9 cellular contexts compared by ENCODE assay signal in the genomic region with DNA sequence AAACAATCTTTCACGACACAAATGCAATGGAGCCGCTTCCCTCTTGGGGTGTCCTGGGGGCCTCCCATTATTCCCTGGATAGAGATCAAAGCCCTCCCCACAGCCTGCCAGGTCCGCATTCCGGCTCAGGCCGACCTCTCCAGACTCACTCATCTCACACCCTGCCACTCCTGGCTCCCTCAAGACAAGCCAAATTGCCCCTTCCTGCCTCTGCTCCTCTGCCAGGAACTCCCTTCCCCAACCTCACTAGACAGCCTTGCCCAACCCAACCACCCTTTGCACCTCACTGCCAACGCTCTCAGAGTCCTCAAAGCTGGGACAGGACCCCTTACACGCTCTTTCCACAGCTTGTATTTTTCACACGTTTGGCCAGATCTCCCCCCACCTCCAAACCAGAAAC. TPM values are rescaled to one million over a fixed set of nuclear protein-coding genes. Genes with fewer than 3 reads are reported as not detected.
DNase-seq lines count a peak whose midpoint lies in the region; ATAC-seq and TF ChIP-seq lines count a peak whose summit lies in the region.
"Had no signal": no experiment of that assay in that cellular context is flagged by ENCODE, and none has a peak within 500 bp of the region (broad histone marks: within the 10 kb centered on the region; RNA-seq: fewer than 3 reads in every experiment).

No MANE protein-coding gene starts in this region.

- peaks cover 33% of the 10 kb centered on the region for H3K4me1 Mint-ChIP-seq in activated T-cell treated with anti-CD3 and anti-CD28 coated beads, Interleukin-2, amount 50 U/mL, for 72 hours (ENCODE audit: low read depth)
- H3K4me1 Mint-ChIP-seq in stimulated activated memory B cell treated with anti-CD40 and anti-IgM and Interleukin-4, amounts not matched to agents 10 μg/mL and 1 μg/mL and 100 μg/mL, for 72 hours: peaks cover 45% of the 10 kb centered on the region

- H3K79me2 ChIP-seq in HCT116 (ENCODE audit: insufficient read depth, low read length): peaks cover 44% of the 10 kb centered on the region

- peak overlapping the region; percentile 94 for H3K9ac ChIP-seq in HCT116 (ENCODE audit: low read length)

- CTCF ChIA-PET in HCT116 (lab: Charles Lee): no interaction called here

- peaks cover 10 to 30% of the 10 kb centered on the region in 2 experiments; a peak in 3 of 4 replicates for H3K4me1 ChIP-seq in HCT116 (ENCODE audit: control insufficient read depth in 1 of 2, insufficient read depth in 2 of 2, low read length in 2 of 2)

- no peak overlapping the region; the same call in 1 of the 2 replicates for H3K27ac ChIP-seq in HCT116 (ENCODE audit: low read depth, low read length)

- BruUV-seq in HCT116 (replicated peaks; lab: Mats Ljungman, UMichigan): TSS peak; percentile 67

- H3K4me3 ChIP-seq in HCT116 (replicated peaks in 1 of 2; ENCODE audit: low read depth in 1 of 2, low read length in 2 of 2) (peak overlapping the region; percentile 94 to 97), iPS-18c (ENCODE audit: insufficient read depth, low read depth, low read length) (0 out of 2 replicates have a peak overlapping the region, but pooled peaks have one; percentile 6)

- ATAC-seq in HCT116 (no peak), HG02884 (IDR thresholded peaks at IDR 0.05; ENCODE audit: unreplicated experiment) (no peak), HG03354 (IDR thresholded peaks at IDR 0.05; ENCODE audit: poor library complexity, severe bottlenecking, unreplicated experiment) (no peak)
- ATAC-seq in activated T-cell treated with anti-CD3 and anti-CD28 coated beads, Interleukin-2, amount 50 U/mL, for 72 hours (replicated peaks in 1 of 2): peak in 1 of 2 donors; percentile 24
- no peak for ATAC-seq in stimulated activated memory B cell treated with anti-CD40 and anti-IgM and Interleukin-4, amounts not matched to agents 10 μg/mL and 1 μg/mL and 100 μg/mL, for 72 hours

- no peaks in the 10 kb centered on the region for H3K9me3 Mint-ChIP-seq in activated T-cell treated with anti-CD3 and anti-CD28 coated beads, Interleukin-2, amount 50 U/mL, for 72 hours
- no peaks in the 10 kb centered on the region for H3K9me3 Mint-ChIP-seq in stimulated activated memory B cell treated with anti-CD40 and anti-IgM and Interleukin-4, amounts not matched to agents 10 μg/mL and 1 μg/mL and 100 μg/mL, for 72 hours

- no peak for TF ChIP-seq CTCF in HCT116 (IDR thresholded peaks at IDR 0.05 in 2 of 3, conservative IDR thresholded peaks at IDR 0.05 in 1 of 3; ENCODE audit: borderline replicate concordance in 1 of 3, insufficient read depth in 1 of 3, low read depth in 2 of 3, low read length in 2 of 3)

- POLR2A ChIA-PET in HCT116 (lab: Charles Lee): no interaction called here

- no peak overlapping the region for H2AFZ ChIP-seq in HCT116 (ENCODE audit: low read depth, low read length, poor library complexity, severe bottlenecking)

- TF ChIP-seq POLR2A in HCT116 (IDR thresholded peaks at IDR 0.05; ENCODE audit: borderline replicate concordance, extremely low read depth, insufficient read depth, insufficient read length): no peak

- peak overlapping the region; percentile 94 for H3K4me2 ChIP-seq in HCT116 (ENCODE audit: low read length)

- H3K36me3 ChIP-seq in HCT116 (ENCODE audit: control insufficient read depth in 1 of 2, insufficient read depth in 2 of 2, low read length in 2 of 2): no peaks in the 10 kb centered on the region

- no peaks in the 10 kb centered on the region for H4K20me1 ChIP-seq in HCT116 (ENCODE audit: insufficient read depth)

- H3K9me2 ChIP-seq in HCT116 (ENCODE audit: insufficient read depth): no peaks in the 10 kb centered on the region

- RAD21 ChIA-PET in HCT116 (lab: Charles Lee; ENCODE audit: low non-redundant PET in 1 of 2, low total read pairs in 2 of 2, uncharacterized antibody in 2 of 2, unreplicated experiment in 2 of 2): no interaction called here

- H3K36me3 Mint-ChIP-seq in activated T-cell treated with anti-CD3 and anti-CD28 coated beads, Interleukin-2, amount 50 U/mL, for 72 hours (ENCODE audit: insufficient read depth in 2 of 2): peaks cover 5 to 15% of the 10 kb centered on the region in 2 donors
- H3K36me3 Mint-ChIP-seq in stimulated activated memory B cell treated with anti-CD40 and anti-IgM and Interleukin-4, amounts not matched to agents 10 μg/mL and 1 μg/mL and 100 μg/mL, for 72 hours: peaks cover 5% of the 10 kb centered on the region

- no peaks in the 10 kb centered on the region for H3K27me3 Mint-ChIP-seq in activated T-cell treated with anti-CD3 and anti-CD28 coated beads, Interleukin-2, amount 50 U/mL, for 72 hours (ENCODE audit: low read depth)
- no peaks in the 10 kb centered on the region for H3K27me3 Mint-ChIP-seq in stimulated activated memory B cell treated with anti-CD40 and anti-IgM and Interleukin-4, amounts not matched to agents 10 μg/mL and 1 μg/mL and 100 μg/mL, for 72 hours

- peak overlapping the region; percentile 90 for H3K27ac Mint-ChIP-seq in activated T-cell treated with anti-CD3 and anti-CD28 coated beads, Interleukin-2, amount 50 U/mL, for 72 hours
- peak overlapping the region; percentile 91 for H3K27ac Mint-ChIP-seq in stimulated activated memory B cell treated with anti-CD40 and anti-IgM and Interleukin-4, amounts not matched to agents 10 μg/mL and 1 μg/mL and 100 μg/mL, for 72 hours

- DNase-seq in HCT116 (ENCODE audit: low read depth, low spot score) (no peak), OCI-M1 (lab: John Stamatoyannopoulos, UW) (no peak), COLO829 (ENCODE audit: low spot score) (no peak)
- DNase-seq in activated T-cell treated with anti-CD3 and anti-CD28 coated beads, Interleukin-2, amount 50 U/mL, for 72 hours: no peak
- DNase-seq: HCEC 1CT had no signal

- intact Hi-C loops in HCT116 (cut with micrococcal nuclease): no loop called here

- TF ChIP-seq RAD21 in HCT116 (IDR thresholded peaks at IDR 0.05; ENCODE audit: low read depth): no peak

- H3K9me3 ChIP-seq in HCT116 (ENCODE audit: control insufficient read depth in 1 of 2, insufficient read depth in 1 of 2, low read depth in 1 of 2, low read length in 2 of 2) (no peaks in the 10 kb centered on the region), iPS-18c (ENCODE audit: control insufficient read depth, insufficient read depth, low read length) (no peaks in the 10 kb centered on the region)

- H3K4me3 Mint-ChIP-seq in activated T-cell treated with anti-CD3 and anti-CD28 coated beads, Interleukin-2, amount 50 U/mL, for 72 hours: peak overlapping the region; percentile 96 to 99
- H3K4me3 Mint-ChIP-seq in stimulated activated memory B cell treated with anti-CD40 and anti-IgM and Interleukin-4, amounts not matched to agents 10 μg/mL and 1 μg/mL and 100 μg/mL, for 72 hours: peak overlapping the region; percentile 100

- no peaks in the 10 kb centered on the region for H3K27me3 ChIP-seq in HCT116 (ENCODE audit: insufficient read depth, low read length)

TF ChIP-seq in HCT116, 20 proteins besides CTCF, POLR2A, EP300 and RAD21:
- TF ChIP-seq ELF1 (IDR thresholded peaks at IDR 0.05; ENCODE audit: borderline replicate concordance, low read depth) (no peak), EZH2phosphoT487 (IDR thresholded peaks at IDR 0.05; ENCODE audit: borderline replicate concordance) (no peak), CEBPB (IDR thresholded peaks at IDR 0.05; ENCODE audit: low read depth) (no peak), YY1 (IDR thresholded peaks at IDR 0.05; ENCODE audit: extremely low read depth, insufficient replicate concordance, low read depth, low read length) (no peak), FOSL1 (IDR thresholded peaks at IDR 0.05; ENCODE audit: low read depth) (no peak)
- TF ChIP-seq, protein P1, sequence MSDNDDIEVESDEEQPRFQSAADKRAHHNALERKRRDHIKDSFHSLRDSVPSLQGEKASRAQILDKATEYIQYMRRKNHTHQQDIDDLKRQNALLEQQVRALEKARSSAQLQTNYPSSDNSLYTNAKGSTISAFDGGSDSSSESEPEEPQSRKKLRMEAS (IDR thresholded peaks at IDR 0.05): no peak
- TF ChIP-seq, protein P2, sequence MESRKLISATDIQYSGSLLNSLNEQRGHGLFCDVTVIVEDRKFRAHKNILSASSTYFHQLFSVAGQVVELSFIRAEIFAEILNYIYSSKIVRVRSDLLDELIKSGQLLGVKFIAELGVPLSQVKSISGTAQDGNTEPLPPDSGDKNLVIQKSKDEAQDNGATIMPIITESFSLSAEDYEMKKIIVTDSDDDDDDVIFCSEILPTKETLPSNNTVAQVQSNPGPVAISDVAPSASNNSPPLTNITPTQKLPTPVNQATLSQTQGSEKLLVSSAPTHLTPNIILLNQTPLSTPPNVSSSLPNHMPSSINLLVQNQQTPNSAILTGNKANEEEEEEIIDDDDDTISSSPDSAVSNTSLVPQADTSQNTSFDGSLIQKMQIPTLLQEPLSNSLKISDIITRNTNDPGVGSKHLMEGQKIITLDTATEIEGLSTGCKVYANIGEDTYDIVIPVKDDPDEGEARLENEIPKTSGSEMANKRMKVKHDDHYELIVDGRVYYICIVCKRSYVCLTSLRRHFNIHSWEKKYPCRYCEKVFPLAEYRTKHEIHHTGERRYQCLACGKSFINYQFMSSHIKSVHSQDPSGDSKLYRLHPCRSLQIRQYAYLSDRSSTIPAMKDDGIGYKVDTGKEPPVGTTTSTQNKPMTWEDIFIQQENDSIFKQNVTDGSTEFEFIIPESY (IDR thresholded peaks at IDR 0.05; ENCODE audit: extremely low read depth, insufficient replicate concordance, low read length): no peak

RNA-seq across cellular contexts. Expression of gene ABHD17A, which starts 1.5 kb away (rescaled TPM):
- total RNA-seq in HCT116 (2021; ENCODE audit: unreplicated experiment): 68.2 TPM
- 39.6 and 42.3 TPM in 2 replicates for polyA plus RNA-seq in HCT116 (2012)
- 10 to 100 TPM; 84.2 to 92.1 TPM for total RNA-seq in activated T-cell treated with anti-CD3 and anti-CD28 coated beads, Interleukin-2, amount 50 U/mL, for 72 hours

RNA-seq across cellular contexts. Expression of gene KLF16, which starts 20.4 kb away (rescaled TPM):
- total RNA-seq in HCT116 (2021; ENCODE audit: unreplicated experiment): 64.3 TPM
- 29.9 and 33.0 TPM in 2 replicates for polyA plus RNA-seq in HCT116 (2012)
- total RNA-seq in activated T-cell treated with anti-CD3 and anti-CD28 coated beads, Interleukin-2, amount 50 U/mL, for 72 hours: 10 to 100 TPM; 26.4 to 27.5 TPM

RNA-seq across cellular contexts. Expression of gene ADAT3, which starts 21.4 kb away (rescaled TPM):
- 15.9 TPM for total RNA-seq in HCT116 (2021; ENCODE audit: unreplicated experiment)
- 6.2 and 7.5 TPM in 2 replicates for polyA plus RNA-seq in HCT116 (2012)
- 1 to 10 TPM; 4.2 to 4.5 TPM for total RNA-seq in activated T-cell treated with anti-CD3 and anti-CD28 coated beads, Interleukin-2, amount 50 U/mL, for 72 hours

RNA-seq across cellular contexts. Expression of gene SCAMP4, which starts 21.4 kb away (rescaled TPM):
- total RNA-seq in HCT116 (2021; ENCODE audit: unreplicated experiment): 63.3 TPM
- polyA plus RNA-seq in HCT116 (2012): 47.3 and 49.9 TPM in 2 replicates
- 10 to 100 TPM; 36.5 to 42.6 TPM for total RNA-seq in activated T-cell treated with anti-CD3 and anti-CD28 coated beads, Interleukin-2, amount 50 U/mL, for 72 hours

RNA-seq across cellular contexts. Expression of gene REXO1, which starts 35.5 kb away (rescaled TPM):
- 52.2 TPM for total RNA-seq in HCT116 (2021; ENCODE audit: unreplicated experiment)
- polyA plus RNA-seq in HCT116 (2012): 37.4 and 54.0 TPM in 2 replicates
- 10 to 100 TPM; 41.4 to 46.5 TPM for total RNA-seq in activated T-cell treated with anti-CD3 and anti-CD28 coated beads, Interleukin-2, amount 50 U/mL, for 72 hours
